10 cellular contexts compared by ENCODE assay signal in genomic region chr20:46031701-46032254, GRCh38. TPM values are rescaled to one million over a fixed set of nuclear protein-coding genes. Genes with fewer than 3 reads are reported as not detected.
DNase-seq lines count a peak whose midpoint lies in the region; ATAC-seq and TF ChIP-seq lines count a peak whose summit lies in the region.
"Had no signal": no experiment of that assay in that cellular context is flagged by ENCODE, and none has a peak within 500 bp of the region (broad histone marks: within the 10 kb centered on the region; RNA-seq: fewer than 3 reads in every experiment).

No MANE protein-coding gene starts in this region.

- no peak overlapping the region for H2BK5ac ChIP-seq in H9 (ENCODE audit: insufficient read length, low read length)
- no peak overlapping the region for H2BK5ac ChIP-seq in trophoblast cell (ENCODE audit: low read depth, low read length, poor library complexity)

- H2BK15ac ChIP-seq in H9 (ENCODE audit: low read depth, low read length), result no peak overlapping the region

- no peak overlapping the region for H3K27ac ChIP-seq in H9 (ENCODE audit: insufficient read length, low read depth, low read length)
- peak overlapping the region; percentile 69 for H3K27ac ChIP-seq in cingulate gyrus (ENCODE audit: low read depth, low read length)
- H3K27ac ChIP-seq in trophoblast cell (ENCODE audit: low read depth, low read length), result no peak overlapping the region

- WGBS in H9 (ENCODE audit: extremely low coverage, insufficient read length, low lambda C conversion rate), result no CpG with 5 or more reads among the region's 55 CpGs
- no CpG with 5 or more reads among the region's 55 CpGs for WGBS in trophoblast cell (ENCODE audit: extremely low coverage, insufficient coverage, insufficient read length)

- H2AK5ac ChIP-seq in H9 (ENCODE audit: insufficient read length, low read length) (no peak overlapping the region), trophoblast cell (ENCODE audit: low read length) (no peak overlapping the region)

- H4K20me1 ChIP-seq in H9 (ENCODE audit: control insufficient read depth, insufficient read depth, insufficient read length), result no peaks in the 10 kb centered on the region

- H4K8ac ChIP-seq in H9 (replicated peaks; ENCODE audit: insufficient read length, low read depth, low read length), result no peak overlapping the region
- H4K8ac ChIP-seq in trophoblast cell (ENCODE audit: low read depth, low read length), result no peak overlapping the region

- H3K23ac ChIP-seq in H9 (ENCODE audit: insufficient read length, low read depth, low read length) (no peak overlapping the region), trophoblast cell (ENCODE audit: low read length) (no peak overlapping the region)

- H3K18ac ChIP-seq in H9 (ENCODE audit: insufficient read length, low read depth, low read length) (no peak overlapping the region), trophoblast cell (ENCODE audit: low read length) (no peak overlapping the region)

- H2BK120ac ChIP-seq in H9 (ENCODE audit: low read depth, low read length, poor library complexity, severe bottlenecking) (no peak overlapping the region), trophoblast cell (ENCODE audit: insufficient read depth, low read length, poor library complexity) (no peak overlapping the region)

- H2AFZ ChIP-seq in H9 (ENCODE audit: low read length), result no peak overlapping the region
- H2AFZ ChIP-seq in trophoblast cell (ENCODE audit: insufficient read depth, low read length, poor library complexity), result no peak overlapping the region

- no peak for ATAC-seq in HG02938 (IDR thresholded peaks at IDR 0.05; ENCODE audit: unreplicated experiment)
- no peak for ATAC-seq in GM19035 (IDR thresholded peaks at IDR 0.05; ENCODE audit: unreplicated experiment)

- no peaks in the 10 kb centered on the region for H3K9me3 ChIP-seq in H9 (ENCODE audit: control insufficient read depth, low read depth, low read length)
- H3K9me3 ChIP-seq in trophoblast cell (ENCODE audit: insufficient read depth, low read depth, low read length), result peaks cover 4% of the 10 kb centered on the region

- H4K12ac ChIP-seq in trophoblast cell (ENCODE audit: low read depth, low read length), result no peak overlapping the region

- H3K4me3 Mint-ChIP-seq in H9, result peak overlapping the region; percentile 59 to 77

- DNase-seq in H9 (peak; percentile 61), NCI-H2227 (lab: John Stamatoyannopoulos, UW; ENCODE audit: unreplicated experiment) (peak; percentile 91), trophoblast cell (peak; percentile 45 to 72), AG08396 (ENCODE audit: low spot score) (no peak)
- DNase-seq in activated effector memory CD4-positive, alpha-beta T cell treated with anti-CD3 and anti-CD28 coated beads, Interleukin-2, amount 50 U/mL, for 16 hours, result no peak
- DNase-seq: NK-92 treated with Interleukin-12 subunit alpha and Interleukin-12 subunit beta, amount 100 ng/mL, for 24 hours had no signal

- H3K4me3 ChIP-seq in trophoblast cell (ENCODE audit: low read depth, low read length), result no peak overlapping the region

- no peak overlapping the region for H3T11ph ChIP-seq in H9 (ENCODE audit: low read length)

- peaks cover 0 to 3% of the 10 kb centered on the region in 2 experiments; a peak in 2 of 5 replicates for H3K9me3 Mint-ChIP-seq in H9

- H4K5ac ChIP-seq in H9 (ENCODE audit: insufficient read length, low read depth, low read length), result no peak overlapping the region

- H3K9ac ChIP-seq in H9 (ENCODE audit: extremely low read depth, insufficient read length, low read length) (no peak overlapping the region), trophoblast cell (ENCODE audit: low read length) (no peak overlapping the region)

- no peak overlapping the region for H3K27ac Mint-ChIP-seq in H9

- H3K14ac ChIP-seq in H9 (ENCODE audit: insufficient read depth, low read length) (no peak overlapping the region), trophoblast cell (ENCODE audit: low read length) (no peak overlapping the region)

- H3K36me3 ChIP-seq in trophoblast cell (ENCODE audit: control insufficient read depth in 1 of 2, insufficient read depth in 2 of 2, low read length in 2 of 2), result no peaks in the 10 kb centered on the region

- peaks cover 70% of the 10 kb centered on the region for H3K27me3 ChIP-seq in H9 (ENCODE audit: insufficient read depth, low read length)
- peaks cover 61% of the 10 kb centered on the region for H3K27me3 ChIP-seq in trophoblast cell (ENCODE audit: insufficient read depth, low read length)

- H3K4me2 ChIP-seq in H9 (ENCODE audit: insufficient read depth, insufficient read length, low read length) (peak overlapping the region; percentile 69), trophoblast cell (ENCODE audit: low read length) (peak overlapping the region; percentile 54)

- no peak for TF ChIP-seq CTCF in H9 (conservative IDR thresholded peaks at IDR 0.05)

- no peak overlapping the region for H3K4ac ChIP-seq in H9 (ENCODE audit: low read depth, low read length)
- H3K4ac ChIP-seq in trophoblast cell (ENCODE audit: low read depth, low read length), result no peak overlapping the region

- H4K91ac ChIP-seq in H9 (ENCODE audit: insufficient read length, low read depth, low read length), result no peak overlapping the region
- no peak overlapping the region for H4K91ac ChIP-seq in trophoblast cell (ENCODE audit: low read depth, low read length)

- H2BK12ac ChIP-seq in H9 (ENCODE audit: insufficient read length, low read depth, low read length) (no peak overlapping the region), trophoblast cell (ENCODE audit: low read length) (no peak overlapping the region)

- no peaks in the 10 kb centered on the region for H3K36me3 Mint-ChIP-seq in H9 (ENCODE audit: insufficient read depth in 1 of 3, low read depth in 3 of 3)

- H2BK20ac ChIP-seq in H9 (ENCODE audit: low read depth, low read length, poor library complexity, severe bottlenecking), result no peak overlapping the region

- H3K79me1 ChIP-seq in H9 (ENCODE audit: insufficient read depth, low read depth, low read length, poor library complexity, severe bottlenecking) (no peaks in the 10 kb centered on the region), trophoblast cell (ENCODE audit: low read length) (no peaks in the 10 kb centered on the region)

- peaks cover 2 to 34% of the 10 kb centered on the region in 2 experiments; a peak in 3 of 4 replicates for H3K4me1 Mint-ChIP-seq in H9

- H3K79me2 ChIP-seq in H9 (ENCODE audit: insufficient read depth, low read length) (no peaks in the 10 kb centered on the region), trophoblast cell (ENCODE audit: control insufficient read depth, insufficient read depth, low read length, poor library complexity) (no peaks in the 10 kb centered on the region)

- no peaks in the 10 kb centered on the region for H3K4me1 ChIP-seq in H9 (ENCODE audit: insufficient read depth, low read length)
- H3K4me1 ChIP-seq in trophoblast cell (ENCODE audit: control insufficient read depth in 1 of 2, insufficient read depth in 2 of 2, low read length in 2 of 2), result peaks cover 0 to 6% of the 10 kb centered on the region in 2 experiments

- peaks cover 4% of the 10 kb centered on the region for H3K23me2 ChIP-seq in H9 (ENCODE audit: insufficient read length, low read depth, low read length, poor library complexity, severe bottlenecking)

- no peak overlapping the region for H3K56ac ChIP-seq in H9 (ENCODE audit: insufficient read length, low read depth, low read length)

- peaks cover 99% of the 10 kb centered on the region for H3K27me3 Mint-ChIP-seq in H9 (ENCODE audit: low read depth)

RNA-seq across cellular contexts. Expression of gene SLC12A5, which starts 2.8 kb away (rescaled TPM):
- total RNA-seq in H9 (2021), result 7.3 and 8.7 TPM in 2 replicates
- polyA plus RNA-seq in trophoblast cell (2013), result 19.7 and 21.1 TPM in 2 replicates

RNA-seq across cellular contexts. Expression of gene MMP9, which starts 23.1 kb away (rescaled TPM):
- 2.0 and 2.7 TPM in 2 replicates for total RNA-seq in H9 (2021)
- polyA plus RNA-seq in trophoblast cell (2013), result 68.2 and 72.5 TPM in 2 replicates
- total RNA-seq: pulmonary artery endothelial cell had no signal

RNA-seq across cellular contexts. Expression of gene NCOA5, which starts 58.0 kb away (rescaled TPM):
- total RNA-seq in H9 (2021), result 55.7 and 60.1 TPM in 2 replicates
- polyA plus RNA-seq in trophoblast cell (2013), result 19.1 and 19.7 TPM in 2 replicates

RNA-seq across cellular contexts. Expression of gene ZNF335, which starts 59.8 kb away (rescaled TPM):
- 19.7 and 21.1 TPM in 2 replicates for total RNA-seq in H9 (2021)
- polyA plus RNA-seq in trophoblast cell (2013), result 15.7 and 15.8 TPM in 2 replicates

Comparison
In these comparisons a context has a peak if more than half of its experiments do, and no peak if none do; other contexts are left out.
1. DNase-seq: peak in H9 (single experiment), NCI-H2227 (single experiment) and trophoblast cell (2 of 2); none in AG08396 (single experiment) and activated effector memory CD4-positive, alpha-beta T cell treated with anti-CD3 and anti-CD28 coated beads, Interleukin-2, amount 50 U/mL, for 16 hours (single experiment).